8 cellular contexts compared by ENCODE assay signal in the genomic region with DNA sequence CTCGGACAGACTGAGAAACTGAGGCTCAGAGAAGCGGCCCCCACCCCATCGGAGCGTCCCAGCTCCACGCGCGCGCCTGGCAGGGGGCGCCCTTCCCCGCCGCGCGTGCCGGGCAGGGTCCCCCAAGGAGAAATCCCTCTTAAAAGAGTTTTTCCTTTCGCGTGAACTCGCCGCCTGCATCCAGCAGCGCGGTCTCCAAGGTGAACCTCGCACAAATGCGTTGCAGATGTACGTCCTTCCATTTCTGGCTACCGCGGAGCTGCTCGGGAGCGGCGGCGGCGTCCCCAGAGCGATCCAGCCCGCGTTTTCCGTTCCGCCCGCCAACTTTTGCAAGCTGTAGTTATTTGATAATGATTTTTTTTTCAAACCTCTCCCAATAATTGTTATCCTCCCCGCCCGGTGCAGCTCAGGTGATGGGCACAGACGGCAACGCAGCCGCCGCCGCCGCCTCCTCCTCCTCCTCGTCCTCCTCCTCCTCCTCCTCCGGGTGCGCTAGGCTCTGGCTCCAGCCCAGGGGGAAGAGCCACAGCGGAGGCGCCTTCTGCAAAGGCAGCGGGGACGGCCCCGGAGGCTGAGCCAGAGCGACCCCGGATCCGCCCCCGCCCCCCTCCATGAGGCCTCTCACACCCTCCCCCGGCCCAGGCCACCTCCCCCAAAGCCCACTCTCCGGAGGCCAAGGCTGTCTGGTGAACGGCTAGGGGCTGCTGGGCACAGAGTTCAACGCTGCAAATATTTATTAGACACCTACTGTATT.
DNase-seq lines count a peak whose midpoint lies in the region; ATAC-seq and TF ChIP-seq lines count a peak whose summit lies in the region.

No MANE protein-coding gene starts in this region.

- no peak overlapping the region for H3K27ac Mint-ChIP-seq in CD8-positive, alpha-beta T cell

- H3K4me1 ChIP-seq in CD8-positive, alpha-beta T cell (ENCODE audit: insufficient read depth, low read length): peaks cover 39% of the 10 kb centered on the region
- peaks cover 13% of the 10 kb centered on the region for H3K4me1 ChIP-seq in RWPE2 (ENCODE audit: insufficient read depth, poor library complexity, severe bottlenecking)

- H3K36me3 ChIP-seq in CD8-positive, alpha-beta T cell (ENCODE audit: insufficient read depth, low read length): no peaks in the 10 kb centered on the region
- no peaks in the 10 kb centered on the region for H3K36me3 ChIP-seq in RWPE2 (ENCODE audit: low read depth)

- H3K9me3 Mint-ChIP-seq in CD8-positive, alpha-beta T cell: no peaks in the 10 kb centered on the region

- H3K9me3 ChIP-seq in CD8-positive, alpha-beta T cell (ENCODE audit: low read length): no peaks in the 10 kb centered on the region
- H3K9me3 ChIP-seq in RWPE2 (ENCODE audit: severe bottlenecking): no peaks in the 10 kb centered on the region

- H3K27ac ChIP-seq in CD8-positive, alpha-beta T cell (ENCODE audit: low read depth, low read length): no peak overlapping the region
- H3K27ac ChIP-seq in RWPE2 (ENCODE audit: poor library complexity, severe bottlenecking): no peak overlapping the region

- no peaks in the 10 kb centered on the region for H3K27me3 ChIP-seq in CD8-positive, alpha-beta T cell (ENCODE audit: insufficient read depth, low read length)
- no peaks in the 10 kb centered on the region for H3K27me3 ChIP-seq in RWPE2 (ENCODE audit: insufficient read depth, poor library complexity, severe bottlenecking)

- CTCF ChIA-PET in CD8-positive, alpha-beta T cell (lab: Charles Lee): interaction anchor here (0.7 to 3.4 kb wide), 27 partner anchors 9 to 491 kb away, joined by 3 to 15 read pairs (median 5); partner anchors contain the start of gene CUX1

- peak; percentile 59 for TF ChIP-seq CTCF in CD8-positive, alpha-beta T cell (IDR thresholded peaks at IDR 0.05)
- TF ChIP-seq CTCF in RWPE2 (IDR thresholded peaks at IDR 0.05; ENCODE audit: poor library complexity, severe bottlenecking): peak; percentile 59

- peak overlapping the region; percentile 69 for H3K4me3 ChIP-seq in CD8-positive, alpha-beta T cell (ENCODE audit: low read depth, low read length)
- peak overlapping the region; percentile 37 for H3K4me3 ChIP-seq in RWPE2 (ENCODE audit: severe bottlenecking)

- POLR2A ChIA-PET in CD8-positive, alpha-beta T cell (lab: Charles Lee): interaction anchor here (0.6 to 2.2 kb wide), 5 partner anchors 51 to 104 kb away, joined by 3 to 8 read pairs (median 4); no protein-coding TSS in a partner anchor

- H3K27me3 Mint-ChIP-seq in CD8-positive, alpha-beta T cell (ENCODE audit: low read depth): no peaks in the 10 kb centered on the region

- peak; percentile 44 to 79 (median 65) for DNase-seq in CD8-positive, alpha-beta T cell
- DNase-seq in HuH-7 (ENCODE audit: low spot score) (peak; percentile 75), RWPE2 (ENCODE audit: low spot score) (no peak), glomerular visceral epithelial cell (ENCODE audit: extremely low spot score) (peak; percentile 52), posterior vena cava (ENCODE audit: low spot score) (peak; percentile 83), ureter (ENCODE audit: low spot score) (peak; percentile 58)
- DNase-seq in activated effector memory CD4-positive, alpha-beta T cell treated with Interleukin-2 at 50 U/mL for 16 hours: peak; percentile 58

- H3K4me3 Mint-ChIP-seq in CD8-positive, alpha-beta T cell: peak overlapping the region; percentile 81

- intact Hi-C loops in CD8-positive, alpha-beta T cell (cut with DNase I, micrococcal nuclease): loop anchor here (1.0 to 2.0 kb wide), 3 partner anchors 55 to 113 kb away; no protein-coding TSS in a partner anchor
- intact Hi-C loops in posterior vena cava (cut with DNase I): no loop called here

- H3K36me3 Mint-ChIP-seq in CD8-positive, alpha-beta T cell: no peaks in the 10 kb centered on the region

- peaks cover 32% of the 10 kb centered on the region for H3K4me1 Mint-ChIP-seq in CD8-positive, alpha-beta T cell (ENCODE audit: low read depth)

- peak; percentile 76 for ATAC-seq in CD8-positive, alpha-beta T cell
- ATAC-seq in RWPE2 (ENCODE audit: low read depth) (peak; percentile 68), GM21515 (IDR thresholded peaks at IDR 0.05; ENCODE audit: unreplicated experiment) (no peak)

Comparison
In these comparisons a context has a peak if more than half of its experiments do, and no peak if none do; other contexts are left out.
1. intact Hi-C loops: an anchor here in CD8-positive, alpha-beta T cell (1.0 to 2.0 kb wide); none called in posterior vena cava.